In the genomic region with DNA sequence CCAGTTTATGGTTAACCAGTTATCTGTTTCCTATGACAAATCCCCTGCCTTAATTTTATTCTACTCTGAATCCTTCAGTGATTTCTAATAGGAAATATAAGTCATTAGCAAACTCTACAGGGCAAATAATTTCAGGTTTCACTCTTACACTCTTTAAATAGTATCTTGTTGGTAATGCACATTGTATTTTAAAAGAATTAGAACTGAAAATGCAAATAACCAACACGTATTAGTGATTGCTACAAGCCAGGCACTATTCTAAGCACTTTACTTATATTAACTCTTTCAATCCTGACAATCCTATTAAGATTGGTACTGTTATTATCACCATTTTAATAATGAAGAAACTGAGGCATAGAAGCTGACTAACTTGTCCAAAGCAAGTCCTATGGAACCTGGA, we compare ENCODE assay signal across 33 cellular contexts. TPM values are rescaled to one million over a fixed set of nuclear protein-coding genes. Genes with fewer than 3 reads are reported as not detected.
"Had no signal": no experiment of that assay in that cellular context is flagged by ENCODE, and none has a peak within 500 bp of the region (broad histone marks: within the 10 kb centered on the region; RNA-seq: fewer than 3 reads in every experiment).

No MANE protein-coding gene starts in this region.

- H3K27ac ChIP-seq: left ventricle myocardium inferior, neural progenitor cell, neutrophil, parathyroid adenoma, psoas muscle, right lobe of liver, testis, thyroid gland, transverse colon, upper lobe of left lung, vagina had no signal

- H3K4me3 Mint-ChIP-seq: mesothelial cell of epicardium; naive B cell; natural killer cell; nephron progenitor cell; neural progenitor cell; stimulated activated memory B cell treated with anti-CD40 and anti-IgM and Interleukin-4, amounts not matched to agents 10 μg/mL and 1 μg/mL and 100 μg/mL, for 72 hours; stimulated activated naive CD8-positive, alpha-beta T cell treated with anti-CD3 and anti-CD28 coated beads, Interleukin-15, amount 100 ng/mL, for 72 hours had no signal

- H3K4me2 ChIP-seq: neural progenitor cell, smooth muscle cell had no signal

- H3K4me1 ChIP-seq: left ventricle myocardium inferior, parathyroid adenoma, psoas muscle, right lobe of liver, testis, thyroid gland, transverse colon, upper lobe of left lung, vagina had no signal

- H3K36me3 ChIP-seq: left ventricle myocardium inferior, neural progenitor cell, neutrophil, right lobe of liver, thyroid gland, transverse colon, upper lobe of left lung, vagina had no signal

- H3K4me3 ChIP-seq: left ventricle myocardium inferior, lung, neural progenitor cell, psoas muscle, right lobe of liver, smooth muscle cell, testis, thyroid gland, transverse colon, upper lobe of left lung, vagina had no signal

- H3K27me3 Mint-ChIP-seq: naive B cell; stimulated activated memory B cell treated with anti-CD40 and anti-IgM and Interleukin-4, amounts not matched to agents 10 μg/mL and 1 μg/mL and 100 μg/mL, for 72 hours; stimulated activated naive CD8-positive, alpha-beta T cell treated with anti-CD3 and anti-CD28 coated beads, Interleukin-15, amount 100 ng/mL, for 72 hours had no signal

- H3K9ac ChIP-seq: neural progenitor cell, parathyroid adenoma had no signal

- H3K4me1 Mint-ChIP-seq: mesothelial cell of epicardium; naive B cell; natural killer cell; nephron progenitor cell; neural progenitor cell; stimulated activated memory B cell treated with anti-CD40 and anti-IgM and Interleukin-4, amounts not matched to agents 10 μg/mL and 1 μg/mL and 100 μg/mL, for 72 hours; stimulated activated naive CD8-positive, alpha-beta T cell treated with anti-CD3 and anti-CD28 coated beads, Interleukin-15, amount 100 ng/mL, for 72 hours had no signal

- H3K9me3 ChIP-seq: neutrophil, psoas muscle, right lobe of liver, testis, thyroid gland, transverse colon, upper lobe of left lung, vagina had no signal

- ATAC-seq: natural killer cell; psoas muscle; right lobe of liver; stimulated activated memory B cell treated with anti-CD40 and anti-IgM and Interleukin-4, amounts not matched to agents 10 μg/mL and 1 μg/mL and 100 μg/mL, for 72 hours; stimulated activated naive CD8-positive, alpha-beta T cell treated with anti-CD3 and anti-CD28 coated beads, Interleukin-15, amount 100 ng/mL, for 72 hours had no signal

- DNase-seq: islet precursor cell; left ventricle myocardium inferior; mesendoderm; naive B cell; natural killer cell; nephron progenitor cell; occipital lobe; psoas muscle; right lobe of liver; stimulated activated CD4-positive, alpha-beta T cell treated with anti-CD3 and anti-CD28 coated beads, Interleukin-1b, Interleukin-23, amount 100 ng/mL, for 48 hours; stimulated activated CD4-positive, alpha-beta T cell treated with anti-CD3 and anti-CD28 coated beads, Interleukin-2, amount 100 ng/mL, for 48 hours; stimulated activated CD4-positive, alpha-beta T cell treated with anti-CD3 and anti-CD28 coated beads, Interleukin-4, amount 100 ng/mL, for 4 hours; stimulated activated CD8-positive, alpha-beta memory T cell treated with anti-CD3 and anti-CD28 coated beads, Interleukin-4, amount 100 ng/mL, for 48 hours; stimulated activated naive CD4-positive, alpha-beta T cell treated with Interleukin-2 at 50 U/mL for 16 hours; stimulated activated naive CD8-positive, alpha-beta T cell treated with anti-CD3 and anti-CD28 coated beads, Interleukin-15, amount 100 ng/mL, for 72 hours; testis; thyroid gland; transverse colon; upper lobe of left lung had no signal

- H3K79me2 ChIP-seq: parathyroid adenoma had no signal

- H2AFZ ChIP-seq: neural progenitor cell, parathyroid adenoma had no signal

- H3K27ac Mint-ChIP-seq: mesothelial cell of epicardium; naive B cell; natural killer cell; nephron progenitor cell; neural progenitor cell; stimulated activated memory B cell treated with anti-CD40 and anti-IgM and Interleukin-4, amounts not matched to agents 10 μg/mL and 1 μg/mL and 100 μg/mL, for 72 hours; stimulated activated naive CD8-positive, alpha-beta T cell treated with anti-CD3 and anti-CD28 coated beads, Interleukin-15, amount 100 ng/mL, for 72 hours had no signal

- H3K27me3 ChIP-seq: neural progenitor cell, neutrophil, right lobe of liver, testis, thyroid gland, transverse colon, upper lobe of left lung, vagina had no signal

- H3K9me3 Mint-ChIP-seq: nephron progenitor cell; neural progenitor cell; stimulated activated memory B cell treated with anti-CD40 and anti-IgM and Interleukin-4, amounts not matched to agents 10 μg/mL and 1 μg/mL and 100 μg/mL, for 72 hours had no signal

- H3K36me3 Mint-ChIP-seq: mesothelial cell of epicardium; naive B cell; neural progenitor cell; stimulated activated memory B cell treated with anti-CD40 and anti-IgM and Interleukin-4, amounts not matched to agents 10 μg/mL and 1 μg/mL and 100 μg/mL, for 72 hours had no signal

RNA-seq across cellular contexts. Expression of a gene that starts 48.3 kb away (rescaled TPM):
- total RNA-seq: kidney epithelial cell, left ventricle myocardium inferior, lower leg skin, lung, mononuclear cell, natural killer cell, occipital lobe, osteocyte, posterior vena cava, psoas muscle, right lobe of liver, skeletal muscle tissue, smooth muscle cell, transverse colon, upper lobe of left lung, vagina had no signal
- polyA plus RNA-seq: lung, psoas muscle, smooth muscle cell had no signal
